22 cellular contexts compared by ENCODE assay signal in the genomic region with DNA sequence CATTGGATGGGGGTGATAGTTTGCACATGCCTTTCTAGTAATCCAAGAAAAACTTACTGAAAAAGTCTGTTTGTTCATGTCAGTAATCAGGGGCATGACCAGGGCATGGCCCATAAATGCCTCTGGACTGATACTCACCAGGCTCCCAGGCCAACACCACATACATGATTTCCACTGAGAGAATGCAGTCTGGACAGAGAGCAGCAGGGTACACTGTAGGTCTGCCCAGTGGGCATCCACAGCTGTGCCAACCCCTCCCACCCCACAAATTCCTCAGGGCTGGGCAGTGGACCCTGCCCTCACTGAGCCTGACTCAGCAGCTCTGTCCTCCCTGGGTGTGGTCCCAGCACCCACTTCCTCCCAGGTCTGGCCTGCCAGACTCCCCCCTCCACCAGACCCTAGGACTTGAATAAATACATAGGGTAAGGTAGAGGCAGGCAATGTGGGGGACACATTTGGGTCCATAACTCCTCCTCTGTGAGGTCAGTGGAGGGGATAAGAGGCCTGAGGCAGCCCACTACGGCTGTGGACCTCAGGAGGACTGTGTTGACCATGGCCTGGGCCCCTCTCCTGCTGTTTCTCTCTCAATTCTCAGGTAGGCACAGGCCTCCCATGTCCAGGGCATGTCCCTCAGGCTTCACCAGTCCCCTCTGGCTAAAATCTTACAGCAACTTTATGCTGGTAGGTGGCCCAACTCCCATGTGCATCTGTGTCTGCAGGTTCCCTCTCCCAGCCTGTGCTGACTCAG.
DNase-seq lines count a peak whose midpoint lies in the region; ATAC-seq and TF ChIP-seq lines count a peak whose summit lies in the region.
"Had no signal": no experiment of that assay in that cellular context is flagged by ENCODE, and none has a peak within 500 bp of the region (broad histone marks: within the 10 kb centered on the region; RNA-seq: fewer than 3 reads in every experiment).

No MANE protein-coding gene starts in this region.

- H3K27me3 ChIP-seq in liver (ENCODE audit: control insufficient read depth in 4 of 4, insufficient read depth in 4 of 4, low read length in 3 of 4) = no peaks in the 10 kb centered on the region
- peaks cover 19% of the 10 kb centered on the region; the same call in 1 of the 2 replicates for H3K27me3 ChIP-seq in SJCRH30
- H3K27me3 ChIP-seq: thyroid gland had no signal

- DNase-seq in LoVo (ENCODE audit: low spot score) (peak; percentile 11), kidney glomerular epithelial cell (lab: John Stamatoyannopoulos, UW) (no peak), SJCRH30 (no peak), NAMALWA (ENCODE audit: low spot score) (no peak)
- no peak for DNase-seq in stimulated activated naive B cell treated with anti-CD40 and anti-IgM and Interleukin-4, amounts not matched to agents 10 μg/mL and 1 μg/mL and 100 μg/mL, for 72 hours
- DNase-seq: activated CD4-positive, CD25-positive, alpha-beta regulatory T cell; activated CD8-positive, alpha-beta memory T cell treated with anti-CD3 and anti-CD28 coated beads, Interleukin-2, amount 50 U/mL, for 4 hours; activated naive CD4-positive, alpha-beta T cell treated with anti-CD3 and anti-CD28 coated beads, Interleukin-2, amount 10 ng/mL, durations not matched to agents 7 days and 5 days; effector CD8-positive, alpha-beta T cell; H7; MV-4-11; NCI-H2107; NCI-H748 treated with DMSO at 0.1 percent for 48 hours; retina; stimulated activated CD4-positive, alpha-beta T cell treated with anti-CD3 and anti-CD28 coated beads, Interleukin-2, amount 100 ng/mL, for 24 hours; T-cell; thyroid gland had no signal

- peaks cover 17 to 20% of the 10 kb centered on the region in 2 donors for H3K4me1 Mint-ChIP-seq in stimulated activated naive B cell treated with anti-CD40 and anti-IgM and Interleukin-4, amounts not matched to agents 10 μg/mL and 1 μg/mL and 100 μg/mL, for 72 hours
- H3K4me1 Mint-ChIP-seq: activated naive CD4-positive, alpha-beta T cell treated with anti-CD3 and anti-CD28 coated beads, Interleukin-2, amount 10 ng/mL, durations not matched to agents 7 days and 5 days; nephron; T-cell had no signal

- peak; percentile 58 to 65 for TF ChIP-seq RAD21 in liver (IDR thresholded peaks at IDR 0.05)

- peaks cover 0 to 4% of the 10 kb centered on the region in 2 donors for H3K27me3 Mint-ChIP-seq in stimulated activated naive B cell treated with anti-CD40 and anti-IgM and Interleukin-4, amounts not matched to agents 10 μg/mL and 1 μg/mL and 100 μg/mL, for 72 hours

- peak overlapping the region; percentile 22 for H3K27ac ChIP-seq in angular gyrus (ENCODE audit: low read depth, low read length)
- H3K27ac ChIP-seq in liver (ENCODE audit: low read depth in 1 of 2, low read length in 2 of 2) = peak overlapping the region; percentile 66 to 73
- H3K27ac ChIP-seq in SJCRH30 = no peak overlapping the region
- H3K27ac ChIP-seq: thyroid gland had no signal

- H3K36me3 ChIP-seq in liver (ENCODE audit: control insufficient read depth in 4 of 4, insufficient read depth in 3 of 4, low read depth in 1 of 4, low read length in 3 of 4) = no peaks in the 10 kb centered on the region
- no peaks in the 10 kb centered on the region for H3K36me3 ChIP-seq in SJCRH30
- H3K36me3 ChIP-seq: thyroid gland had no signal

- H3K4me3 ChIP-seq in liver (ENCODE audit: low read depth in 1 of 3, low read length in 3 of 3) (no peak overlapping the region), SJCRH30 (no peak overlapping the region)
- H3K4me3 ChIP-seq: lung, thyroid gland had no signal

- H3K9me3 ChIP-seq in liver (ENCODE audit: control insufficient read depth in 4 of 4, low read length in 3 of 4) (no peaks in the 10 kb centered on the region), SJCRH30 (replicated peaks) (peaks cover 4% of the 10 kb centered on the region; the same call in 1 of the 2 replicates)
- H3K9me3 ChIP-seq: thyroid gland had no signal

- H3K27ac Mint-ChIP-seq in stimulated activated naive B cell treated with anti-CD40 and anti-IgM and Interleukin-4, amounts not matched to agents 10 μg/mL and 1 μg/mL and 100 μg/mL, for 72 hours = peak overlapping the region; percentile 73
- H3K27ac Mint-ChIP-seq: activated naive CD4-positive, alpha-beta T cell treated with anti-CD3 and anti-CD28 coated beads, Interleukin-2, amount 10 ng/mL, durations not matched to agents 7 days and 5 days; nephron; T-cell had no signal

- H3K4me3 Mint-ChIP-seq in stimulated activated naive B cell treated with anti-CD40 and anti-IgM and Interleukin-4, amounts not matched to agents 10 μg/mL and 1 μg/mL and 100 μg/mL, for 72 hours = no peak overlapping the region
- H3K4me3 Mint-ChIP-seq: activated naive CD4-positive, alpha-beta T cell treated with anti-CD3 and anti-CD28 coated beads, Interleukin-2, amount 10 ng/mL, durations not matched to agents 7 days and 5 days; nephron; T-cell had no signal

- H3K9ac ChIP-seq in liver (ENCODE audit: low read depth in 1 of 2, low read length in 2 of 2) = no peak overlapping the region

- WGBS in liver = 28% methylated on average over 1 of the region's 1 CpG

- H3K4me1 ChIP-seq in liver (ENCODE audit: control insufficient read depth in 4 of 4, insufficient read depth in 4 of 4, low read length in 3 of 4) (peaks cover 14 to 32% (median 29%) of the 10 kb centered on the region in 4 donors), SJCRH30 (no peaks in the 10 kb centered on the region)

- no peak for ATAC-seq in stimulated activated naive B cell treated with anti-CD40 and anti-IgM and Interleukin-4, amounts not matched to agents 10 μg/mL and 1 μg/mL and 100 μg/mL, for 72 hours (replicated peaks)
- ATAC-seq: Panc1, T-cell had no signal

- TF ChIP-seq CTCF in liver (IDR thresholded peaks at IDR 0.05; ENCODE audit: low read depth, low read length, missing input control) = peak; percentile 15

- no peaks in the 10 kb centered on the region for H3K9me3 Mint-ChIP-seq in stimulated activated naive B cell treated with anti-CD40 and anti-IgM and Interleukin-4, amounts not matched to agents 10 μg/mL and 1 μg/mL and 100 μg/mL, for 72 hours
- H3K9me3 Mint-ChIP-seq: activated naive CD4-positive, alpha-beta T cell treated with anti-CD3 and anti-CD28 coated beads, Interleukin-2, amount 10 ng/mL, durations not matched to agents 7 days and 5 days; nephron; T-cell had no signal

- H3K36me3 Mint-ChIP-seq in stimulated activated naive B cell treated with anti-CD40 and anti-IgM and Interleukin-4, amounts not matched to agents 10 μg/mL and 1 μg/mL and 100 μg/mL, for 72 hours = no peaks in the 10 kb centered on the region
- H3K36me3 Mint-ChIP-seq: activated naive CD4-positive, alpha-beta T cell treated with anti-CD3 and anti-CD28 coated beads, Interleukin-2, amount 10 ng/mL, durations not matched to agents 7 days and 5 days; T-cell had no signal

TF ChIP-seq in liver, 16 proteins besides CTCF, POLR2A, EP300 and RAD21 (continues in another document):
- TF ChIP-seq TAF1 (conservative IDR thresholded peaks at IDR 0.05) (peak; percentile 35), EGR1 (IDR thresholded peaks at IDR 0.05; ENCODE audit: low read depth in 2 of 2) (peak in 1 of 2 donors; percentile 29), REST (IDR thresholded peaks at IDR 0.05) (no peak), RXRA (IDR thresholded peaks at IDR 0.05) (peak; percentile 71 to 84), HNF4G (IDR thresholded peaks at IDR 0.05) (peak; percentile 61), FOXA1 (IDR thresholded peaks at IDR 0.05) (no peak), YY1 (IDR thresholded peaks at IDR 0.05) (peak; percentile 49), HNF4A (conservative IDR thresholded peaks at IDR 0.05) (peak; percentile 75), FOXA2 (IDR thresholded peaks at IDR 0.05) (peak; percentile 47), NR2F2 (IDR thresholded peaks at IDR 0.05) (no peak), SP1 (IDR thresholded peaks at IDR 0.05) (peak; percentile 80), MAX (IDR thresholded peaks at IDR 0.05) (peak; percentile 79)
